Comparison of ENCODE assay signal across 12 cellular contexts in the genomic region with DNA sequence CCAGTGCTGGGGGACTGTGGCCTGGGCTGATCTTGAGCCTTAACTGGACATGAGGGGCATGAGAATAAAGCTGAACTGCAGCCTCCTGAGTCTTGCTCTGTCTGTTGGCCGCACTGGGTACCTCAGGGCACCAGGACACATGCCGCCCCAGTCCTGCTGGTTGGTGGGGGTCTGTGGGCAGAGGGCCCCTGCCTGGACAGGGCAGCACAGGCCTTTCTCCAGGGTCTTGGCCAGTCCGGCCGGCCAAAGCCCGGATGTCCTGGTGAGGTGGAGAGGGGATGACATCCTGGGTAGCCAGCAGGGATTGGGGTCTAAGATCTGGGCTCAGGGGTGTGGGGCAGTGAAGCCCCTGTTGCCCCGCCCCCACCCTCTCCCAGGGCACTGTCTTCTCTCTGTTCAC. TPM values are rescaled to one million over a fixed set of nuclear protein-coding genes. Genes with fewer than 3 reads are reported as not detected.
DNase-seq lines count a peak whose midpoint lies in the region; ATAC-seq and TF ChIP-seq lines count a peak whose summit lies in the region.
"Had no signal": no experiment of that assay in that cellular context is flagged by ENCODE, and none has a peak within 500 bp of the region (broad histone marks: within the 10 kb centered on the region; RNA-seq: fewer than 3 reads in every experiment).

No MANE protein-coding gene starts in this region.

- peak overlapping the region in 1 of 2 experiments; percentile 34 for H3K23ac ChIP-seq in mesenchymal stem cell (ENCODE audit: low read length in 2 of 2)

- peaks cover 24% of the 10 kb centered on the region; the same call in 1 of the 2 replicates for H4K20me1 ChIP-seq in BLaER1

- H3K4me3 ChIP-seq in BLaER1 (no peak overlapping the region), mesenchymal stem cell (ENCODE audit: insufficient read depth in 1 of 2, low read depth in 1 of 2, low read length in 2 of 2) (no peak overlapping the region), dorsolateral prefrontal cortex (no peak overlapping the region)
- H3K4me3 ChIP-seq: gastrocnemius medialis, mucosa of descending colon had no signal

- peak overlapping the region; percentile 52 for H4K8ac ChIP-seq in mesenchymal stem cell (ENCODE audit: low read length)

- peak overlapping the region; percentile 81 for H4K91ac ChIP-seq in mesenchymal stem cell (ENCODE audit: low read length)

- no peak overlapping the region for H2BK5ac ChIP-seq in mesenchymal stem cell (ENCODE audit: low read depth, low read length, poor library complexity, severe bottlenecking)

- H2BK15ac ChIP-seq in mesenchymal stem cell (ENCODE audit: low read depth, poor library complexity, severe bottlenecking): peak overlapping the region; percentile 77

- H3K27me3 ChIP-seq in BLaER1 (no peaks in the 10 kb centered on the region), mesenchymal stem cell (ENCODE audit: control insufficient read depth in 1 of 2, insufficient read depth in 1 of 2, low read length in 2 of 2) (peaks cover 0 to 4% of the 10 kb centered on the region in 2 experiments), dorsolateral prefrontal cortex (no peaks in the 10 kb centered on the region)

- peak overlapping the region; percentile 73 to 94 for H3K4ac ChIP-seq in mesenchymal stem cell (ENCODE audit: low read depth in 1 of 2, low read length in 2 of 2)

- peaks cover 41% of the 10 kb centered on the region for H3K4me1 Mint-ChIP-seq in activated naive CD8-positive, alpha-beta T cell treated with anti-CD3 and anti-CD28 coated beads, Interleukin-2, amount 50 U/mL, for 24 hours

- H3K79me1 ChIP-seq in mesenchymal stem cell (replicated peaks; ENCODE audit: low read length, poor library complexity, severe bottlenecking): peaks cover 35% of the 10 kb centered on the region

- peak overlapping the region; percentile 60 for H2AK5ac ChIP-seq in mesenchymal stem cell (ENCODE audit: low read length, severe bottlenecking)

- no peak overlapping the region for H3K27ac Mint-ChIP-seq in activated naive CD8-positive, alpha-beta T cell treated with anti-CD3 and anti-CD28 coated beads, Interleukin-2, amount 50 U/mL, for 24 hours

- no peaks in the 10 kb centered on the region for H3K9me3 Mint-ChIP-seq in activated naive CD8-positive, alpha-beta T cell treated with anti-CD3 and anti-CD28 coated beads, Interleukin-2, amount 50 U/mL, for 24 hours

- H3K14ac ChIP-seq in mesenchymal stem cell (ENCODE audit: low read length in 2 of 2): peak overlapping the region in 1 of 2 experiments; percentile 53

- 85% methylated on average over 4 of the region's 6 CpGs for WGBS in mesenchymal stem cell

- intact Hi-C loops in dorsolateral prefrontal cortex (cut with DNase I): loop anchor here (5.0 kb wide), 2 partner anchors 40 to 295 kb away; partner anchors contain the start of genes PRDX5 (in 1 of the 2) and TRMT112 (in 1 of the 2)

- H3K4me2 ChIP-seq in BLaER1: peak overlapping the region; percentile 99
- no peak overlapping the region for H3K4me2 ChIP-seq in mesenchymal stem cell (ENCODE audit: low read length, poor library complexity, severe bottlenecking)

- no peak for ATAC-seq in activated naive CD8-positive, alpha-beta T cell treated with anti-CD3 and anti-CD28 coated beads, Interleukin-2, amount 50 U/mL, for 24 hours

- H3K9me3 ChIP-seq in BLaER1 (no peaks in the 10 kb centered on the region), mesenchymal stem cell (ENCODE audit: control insufficient read depth, low read length) (no peaks in the 10 kb centered on the region)
- H3K9me3 ChIP-seq: gastrocnemius medialis, mucosa of descending colon had no signal

- H3K27ac ChIP-seq in BLaER1: peak overlapping the region; percentile 64
- H3K27ac ChIP-seq in mesenchymal stem cell (ENCODE audit: low read length, poor library complexity, severe bottlenecking): no peak overlapping the region
- H3K27ac ChIP-seq in dorsolateral prefrontal cortex: peak overlapping the region in 21 of 59 donors; percentile 4 to 98 (median 93)
- H3K27ac ChIP-seq: KMS-11 had no signal

- TF ChIP-seq CTCF in GM20000 (IDR thresholded peaks at IDR 0.05; ENCODE audit: extremely low read depth, missing control alignments): no peak
- TF ChIP-seq CTCF in dorsolateral prefrontal cortex (IDR thresholded peaks at IDR 0.05 in 54 of 56, conservative IDR thresholded peaks at IDR 0.05 in 2 of 56; ENCODE audit: low read depth in 1 of 56, partially characterized antibody in 56 of 56): no peak

- peaks cover 16% of the 10 kb centered on the region for H3K36me3 Mint-ChIP-seq in activated naive CD8-positive, alpha-beta T cell treated with anti-CD3 and anti-CD28 coated beads, Interleukin-2, amount 50 U/mL, for 24 hours (ENCODE audit: low read depth)

- peak overlapping the region; percentile 68 for H2BK120ac ChIP-seq in mesenchymal stem cell (ENCODE audit: low read depth, low read length)

- no peaks in the 10 kb centered on the region for H3K27me3 Mint-ChIP-seq in activated naive CD8-positive, alpha-beta T cell treated with anti-CD3 and anti-CD28 coated beads, Interleukin-2, amount 50 U/mL, for 24 hours

- DNase-seq in GM20000 (ENCODE audit: low spot score): peak; percentile 19
- DNase-seq in activated naive CD8-positive, alpha-beta T cell treated with anti-CD3 and anti-CD28 coated beads, Interleukin-2, amount 50 U/mL, for 24 hours: no peak
- no peak for DNase-seq in mesenchymal stem cell
- DNase-seq in occipital lobe (lab: John Stamatoyannopoulos, UW): no peak
- no peak for DNase-seq in stimulated activated CD4-positive, alpha-beta T cell treated with anti-CD3 and anti-CD28 coated beads, Interleukin-2, amount 100 ng/mL, for 48 hours
- DNase-seq in dorsolateral prefrontal cortex: no peak
- DNase-seq: effector CD8-positive, alpha-beta T cell; gastrocnemius medialis; NCI-H524 treated with DMSO at 0.1 percent for 48 hours had no signal

- H3K36me3 ChIP-seq in BLaER1 (peaks cover 17% of the 10 kb centered on the region), mesenchymal stem cell (ENCODE audit: control insufficient read depth in 1 of 2, insufficient read depth in 2 of 2, low read depth in 1 of 2, low read length in 2 of 2) (peaks cover 22 to 27% of the 10 kb centered on the region in 2 experiments)

- H3K4me3 Mint-ChIP-seq in activated naive CD8-positive, alpha-beta T cell treated with anti-CD3 and anti-CD28 coated beads, Interleukin-2, amount 50 U/mL, for 24 hours: peak overlapping the region; percentile 63

- H3K9ac ChIP-seq in BLaER1: peak overlapping the region; percentile 80
- no peak overlapping the region for H3K9ac ChIP-seq in mesenchymal stem cell (ENCODE audit: low read length)
- H3K9ac ChIP-seq: KMS-11 had no signal

- H3K18ac ChIP-seq in mesenchymal stem cell (ENCODE audit: low read depth in 1 of 2, low read length in 2 of 2): peak overlapping the region; percentile 58 to 86

- H3K4me1 ChIP-seq in BLaER1: peaks cover 92% of the 10 kb centered on the region
- peaks cover 52% of the 10 kb centered on the region for H3K4me1 ChIP-seq in mesenchymal stem cell (ENCODE audit: control insufficient read depth, insufficient read depth, low read depth, low read length)

- no peak overlapping the region for H2AFZ ChIP-seq in mesenchymal stem cell (ENCODE audit: low read depth, low read length)

- H2BK12ac ChIP-seq in mesenchymal stem cell (ENCODE audit: low read length in 2 of 2): peak overlapping the region; percentile 50 to 59

RNA-seq across cellular contexts. Expression of gene RPS6KA4, which starts 1.5 kb away (rescaled TPM):
- polyA plus RNA-seq in mesenchymal stem cell (2013, experiment 1 of 2): 23.7 TPM
- polyA plus RNA-seq in mesenchymal stem cell (2013, experiment 2 of 2): 21.3 TPM
- total RNA-seq in occipital lobe (10.0 TPM), dorsolateral prefrontal cortex (10 to 100 TPM; 22.6 to 49.3 (median 33.0) TPM)

RNA-seq across cellular contexts. Expression of gene CCDC88B, which starts 17.4 kb away (rescaled TPM):
- polyA plus RNA-seq in mesenchymal stem cell (2013, experiment 1 of 2): 2.0 TPM
- 1.8 TPM for polyA plus RNA-seq in mesenchymal stem cell (2013, experiment 2 of 2)
- total RNA-seq in occipital lobe (1.4 TPM), dorsolateral prefrontal cortex (10 to 100 TPM in 97 of 120 experiments, 1 to 10 TPM in 23; 7.7 to 30.7 (median 13.8) TPM)

RNA-seq across cellular contexts. Expression of gene PRDX5, which starts 39.5 kb away (rescaled TPM):
- 235 TPM for polyA plus RNA-seq in mesenchymal stem cell (2013, experiment 1 of 2)
- polyA plus RNA-seq in mesenchymal stem cell (2013, experiment 2 of 2): 233 TPM
- 93.0 TPM for total RNA-seq in occipital lobe
- 100 to 1,000 TPM; 101 to 340 (median 208) TPM for total RNA-seq in dorsolateral prefrontal cortex

RNA-seq across cellular contexts. Expression of gene TRMT112, which starts 40.1 kb away (rescaled TPM):
- polyA plus RNA-seq in mesenchymal stem cell (2013, experiment 1 of 2): 364 TPM
- polyA plus RNA-seq in mesenchymal stem cell (2013, experiment 2 of 2): 351 TPM
- total RNA-seq in occipital lobe: 81.9 TPM
- total RNA-seq in dorsolateral prefrontal cortex: 100 to 1,000 TPM in 110 of 120 experiments, 10 to 100 TPM in 10; 72.8 to 158 (median 122) TPM

RNA-seq across cellular contexts. Expression of gene ESRRA, which starts 52.1 kb away (rescaled TPM):
- 10.7 TPM for polyA plus RNA-seq in mesenchymal stem cell (2013, experiment 1 of 2)
- polyA plus RNA-seq in mesenchymal stem cell (2013, experiment 2 of 2): 10.7 TPM
- total RNA-seq in occipital lobe: 14.2 TPM
- 10 to 100 TPM; 20.7 to 65.0 (median 36.4) TPM for total RNA-seq in dorsolateral prefrontal cortex
